8 cellular contexts compared by ENCODE assay signal in genomic region chr9:136400038-136400834, GRCh38. TPM values are rescaled to one million over a fixed set of nuclear protein-coding genes. Genes with fewer than 3 reads are reported as not detected.
DNase-seq lines count a peak whose midpoint lies in the region; ATAC-seq and TF ChIP-seq lines count a peak whose summit lies in the region.

TSS of gene SNAPC4 (minus strand) at chr9:136400170. CDS start at chr9:136398428, 1,742 bp downstream.

- no peaks in the 10 kb centered on the region for H3K9me3 ChIP-seq in ascending aorta

- H3K4me3 ChIP-seq in ascending aorta = peak within 1 kb of the TSS; percentile 90 to 97

- ATAC-seq in HG02759 (IDR thresholded peaks at IDR 0.05; ENCODE audit: unreplicated experiment) (peak; percentile 76), GM18870 (IDR thresholded peaks at IDR 0.05; ENCODE audit: unreplicated experiment) (no peak)

- DNase-seq in NCI-H146 (lab: John Stamatoyannopoulos, UW) (peak; percentile 84), ascending aorta (ENCODE audit: low spot score in 2 of 2) (peak; percentile 36 to 91), hippocampal formation (lab: John Stamatoyannopoulos, UW) (peak; percentile 53 to 79), renal cortical epithelial cell (ENCODE audit: low read depth) (peak; percentile 59)

- H3K36me3 ChIP-seq in ascending aorta = peaks cover 28 to 46% of the 10 kb centered on the region in 2 donors

- peaks cover 10 to 13% of the 10 kb centered on the region in 2 donors for H3K4me1 ChIP-seq in ascending aorta

- TF ChIP-seq CTCF in GM12872 (IDR thresholded peaks at IDR 0.05; ENCODE audit: insufficient read depth, low read depth, low read length) (peak; percentile 85), ascending aorta (IDR thresholded peaks at IDR 0.05) (peak; percentile 85 to 93 (median 92))

- H3K27me3 ChIP-seq in ascending aorta = no peaks in the 10 kb centered on the region

- H3K27ac ChIP-seq in ascending aorta = peak within 1 kb of the TSS; percentile 6 to 50

- intact Hi-C loops in T-helper 2 cell treated with Interferon-gamma antibody and Interleukin-4, amounts not matched to agents 100 ng/mL and 5 ng/mL, for 36 hours (cut with micrococcal nuclease) = loop anchor here (1.0 to 10.0 kb wide), 6 partner anchors 10 to 135 kb away; partner anchors contain the start of genes DNLZ, ENTR1, INPP5E and PMPCA
- intact Hi-C loops in ascending aorta (cut with DNase I) = loop anchor here (1.0 to 5.0 kb wide), 4 partner anchors 10 to 73 kb away; partner anchors contain the start of genes DNLZ, ENTR1, GPSM1 and INPP5E

RNA-seq across cellular contexts. Expression of gene SNAPC4, which starts in this region (rescaled TPM):
- 13.2 and 15.2 TPM in 2 replicates for total RNA-seq in T-helper 2 cell treated with Interferon-gamma antibody and Interleukin-4, amounts not matched to agents 100 ng/mL and 5 ng/mL, for 36 hours
- total RNA-seq in ascending aorta = 9.4 TPM
- total RNA-seq in renal cortical epithelial cell = 7.5 and 15.5 TPM in 2 replicates
